ENCODE assay signal across 16 cellular contexts in the genomic region with DNA sequence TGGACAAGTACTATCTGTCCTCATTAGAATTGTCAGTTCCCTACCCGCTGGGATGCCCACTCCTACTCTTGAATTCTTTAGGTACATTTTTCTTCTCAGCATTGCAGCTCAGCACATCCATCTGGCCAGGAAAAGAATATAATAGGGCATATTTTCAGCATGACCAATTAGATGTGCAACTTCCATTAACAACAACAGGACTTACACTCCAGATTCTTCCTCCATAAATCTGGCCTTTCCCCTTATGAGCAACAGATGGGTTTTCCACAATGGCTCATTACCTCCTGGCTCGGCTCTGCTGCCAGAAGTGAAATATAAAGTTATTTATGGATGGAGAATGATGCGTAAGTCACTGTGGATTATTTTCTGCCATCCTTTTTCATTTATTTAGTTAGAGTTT.
DNase-seq lines count a peak whose midpoint lies in the region; FAIRE-seq and TF ChIP-seq lines count a peak whose summit lies in the region.
"Had no signal": no experiment of that assay in that cellular context is flagged by ENCODE, and none has a peak within 500 bp of the region (broad histone marks: within the 10 kb centered on the region; RNA-seq: fewer than 3 reads in every experiment).

No MANE protein-coding gene starts in this region.

- peaks cover 7 to 9% of the 10 kb centered on the region in 2 donors for H3K4me1 ChIP-seq in thyroid gland
- H3K4me1 ChIP-seq: BLaER1 had no signal

- no peak overlapping the region for H3K27ac ChIP-seq in thyroid gland
- H3K27ac ChIP-seq: BLaER1, tibial nerve had no signal

- H3K9me3 ChIP-seq in thyroid gland = no peaks in the 10 kb centered on the region
- H3K9me3 ChIP-seq: BLaER1 had no signal

- FAIRE-seq in bronchial epithelial cell (lab: Jason Lieb, UNC) = no peak
- FAIRE-seq: frontal cortex had no signal

- no peak for TF ChIP-seq CTCF in bronchial epithelial cell (IDR thresholded peaks at IDR 0.05; ENCODE audit: insufficient read depth, low read length, severe bottlenecking)
- no peak for TF ChIP-seq CTCF in kidney epithelial cell (IDR thresholded peaks at IDR 0.05; ENCODE audit: insufficient read depth, low read length, poor library complexity, severe bottlenecking)
- no peak for TF ChIP-seq CTCF in thyroid gland (IDR thresholded peaks at IDR 0.05)

- H3K36me3 ChIP-seq in bronchial epithelial cell (ENCODE audit: control insufficient read depth, insufficient read depth, low read length) (no peaks in the 10 kb centered on the region), kidney epithelial cell (ENCODE audit: control insufficient read depth, insufficient read depth, low read length) (no peaks in the 10 kb centered on the region), thyroid gland (no peaks in the 10 kb centered on the region)
- H3K36me3 ChIP-seq: BLaER1, tibial nerve had no signal

- intact Hi-C loops in thyroid gland (cut with DNase I) = no loop called here

- H3K27me3 ChIP-seq in bronchial epithelial cell (ENCODE audit: control insufficient read depth, insufficient read depth, low read length) (no peaks in the 10 kb centered on the region), kidney epithelial cell (ENCODE audit: control insufficient read depth, insufficient read depth, low read length) (no peaks in the 10 kb centered on the region), thyroid gland (no peaks in the 10 kb centered on the region)
- H3K27me3 ChIP-seq: BLaER1, tibial nerve had no signal

- TF ChIP-seq POLR2A in thyroid gland (IDR thresholded peaks at IDR 0.05) = no peak

- DNase-seq in AG08396 (ENCODE audit: low spot score) = peak; percentile 37
- DNase-seq in HS-27A (ENCODE audit: low read depth) = peak; percentile 5
- DNase-seq in bronchial epithelial cell (ENCODE audit: low read depth) = peak; percentile 3
- peak; percentile 31 for DNase-seq in kidney epithelial cell (ENCODE audit: low read depth)
- DNase-seq in T-helper 2 cell = no peak
- DNase-seq in thyroid gland = no peak
- no peak for DNase-seq in GM19240 (ENCODE audit: insufficient read length, low spot score)
- DNase-seq in mesenteric fat pad (ENCODE audit: low spot score) = no peak
- DNase-seq: activated naive CD4-positive, alpha-beta T cell treated with Interleukin-2 at 50 U/mL for 16 hours; GDM1; islet precursor cell; NCI-H1048; NCI-H510A had no signal

- 91 to 95% methylated on average over 3 of the region's 3 CpGs for WGBS in thyroid gland, 2 donors

- H3K4me3 ChIP-seq in bronchial epithelial cell (ENCODE audit: low read depth, low read length) = no peak overlapping the region
- H3K4me3 ChIP-seq in kidney epithelial cell (ENCODE audit: low read depth, low read length) = no peak overlapping the region
- no peak overlapping the region for H3K4me3 ChIP-seq in thyroid gland (replicated peaks in 1 of 3)
- H3K4me3 ChIP-seq: BLaER1, tibial nerve had no signal

Comparison
In these comparisons a context has a peak if more than half of its experiments do, and no peak if none do; other contexts are left out.
1. DNase-seq: peak in AG08396 (single experiment), HS-27A (single experiment), bronchial epithelial cell (single experiment) and kidney epithelial cell (single experiment); none in T-helper 2 cell (0 of 5), thyroid gland (0 of 2), GM19240 (single experiment) and mesenteric fat pad (single experiment).